8 cellular contexts compared by ENCODE assay signal in genomic region chr10:75194625-75195024, GRCh38. TPM values are rescaled to one million over a fixed set of nuclear protein-coding genes. Genes with fewer than 3 reads are reported as not detected.
DNase-seq lines count a peak whose midpoint lies in the region; ATAC-seq and TF ChIP-seq lines count a peak whose summit lies in the region.
"Not testable (repeated sequence)": the region's sequence is repeated elsewhere in the genome, so short reads cannot be mapped to it uniquely, and the experiment has no call there.

No MANE protein-coding gene starts in this region.

- not testable (repeated sequence) for H2AK5ac ChIP-seq in mesenchymal stem cell (ENCODE audit: low read length, severe bottlenecking)

- not testable (repeated sequence) for DNase-seq in AG04450 (ENCODE audit: low read depth, low spot score); PC-3; colonic mucosa; mesenchymal stem cell; osteoblast (ENCODE audit: insufficient read length, low spot score, missing footprints); transverse colon
- DNase-seq in activated CD8-positive, alpha-beta memory T cell treated with anti-CD3 and anti-CD28 coated beads for 24 hours = peak; percentile 5
- peak; percentile 51 for DNase-seq in cardiac septum (ENCODE audit: low spot score)

- POLR2A ChIA-PET in AG04450 (lab: Yijun Ruan, JAX) = interaction anchor here (0.6 to 2.0 kb wide), 4 partner anchors 15 to 69 kb away, joined by 3 to 16 read pairs (median 6); partner anchors contain the start of gene VDAC2
- POLR2A ChIA-PET in PC-3 (lab: Charles Lee; ENCODE audit: unreplicated experiment) = interaction anchor here (0.6 to 1.0 kb wide), 2 partner anchors 15 to 16 kb away, joined by 4 to 9 read pairs; partner anchors contain the start of gene VDAC2

- H3K4me1 ChIP-seq in PC-3 (ENCODE audit: insufficient read depth, low read length) = peaks cover 37% of the 10 kb centered on the region
- not testable (repeated sequence) for H3K4me1 ChIP-seq in colonic mucosa; mesenchymal stem cell (ENCODE audit: control insufficient read depth, insufficient read depth, low read depth, low read length)
- peaks cover 24% of the 10 kb centered on the region for H3K4me1 ChIP-seq in osteoblast (ENCODE audit: insufficient read depth, low read length)
- H3K4me1 ChIP-seq in transverse colon = peaks cover 7 to 46% (median 23%) of the 10 kb centered on the region in 4 donors

- not testable (repeated sequence) for H3K9me3 ChIP-seq in AG04450 (ENCODE audit: control insufficient read depth, insufficient read depth, low read length); PC-3 (ENCODE audit: low read length); colonic mucosa; mesenchymal stem cell (ENCODE audit: control insufficient read depth, low read length); osteoblast (ENCODE audit: low read depth, low read length); transverse colon

- not testable (repeated sequence) for H3K9me2 ChIP-seq in PC-3 (replicated peaks; ENCODE audit: low read length)

- H3K18ac ChIP-seq in mesenchymal stem cell (ENCODE audit: low read depth in 1 of 2, low read length in 2 of 2) = peak overlapping the region in 1 of 2 experiments; percentile 67

- H2AFZ ChIP-seq in PC-3 (ENCODE audit: low read length); mesenchymal stem cell (ENCODE audit: low read depth, low read length); osteoblast (ENCODE audit: low read length): not testable (repeated sequence)

- H3K27me3 ChIP-seq in AG04450 (ENCODE audit: control insufficient read depth, insufficient read depth, low read length); PC-3 (ENCODE audit: low read length); colonic mucosa; mesenchymal stem cell (ENCODE audit: control insufficient read depth in 1 of 2, insufficient read depth in 1 of 2, low read length in 2 of 2); osteoblast (ENCODE audit: insufficient read depth, low read length); transverse colon: not testable (repeated sequence)

- peaks cover 13% of the 10 kb centered on the region for H3F3A ChIP-seq in PC-3 (ENCODE audit: low read length, unreplicated experiment)

- H3K36me3 ChIP-seq in PC-3 (ENCODE audit: low read depth, low read length); colonic mucosa; mesenchymal stem cell (ENCODE audit: control insufficient read depth in 1 of 2, insufficient read depth in 2 of 2, low read depth in 1 of 2, low read length in 2 of 2); osteoblast (ENCODE audit: insufficient read depth, low read length); transverse colon: not testable (repeated sequence)

- TF ChIP-seq EP300 in transverse colon (IDR thresholded peaks at IDR 0.05; ENCODE audit: low read depth) = not testable (repeated sequence)

- not testable (repeated sequence) for H2BK120ac ChIP-seq in mesenchymal stem cell (ENCODE audit: low read depth, low read length)

- H4K91ac ChIP-seq in mesenchymal stem cell (ENCODE audit: low read length) = not testable (repeated sequence)

- not testable (repeated sequence) for H3K9ac ChIP-seq in PC-3 (ENCODE audit: low read length); colonic mucosa (ENCODE audit: low read depth in 2 of 2, low read length in 2 of 2)
- H3K9ac ChIP-seq in mesenchymal stem cell (ENCODE audit: low read length) = peak overlapping the region; percentile 49

- in situ Hi-C loops in transverse colon (cut with MboI; ENCODE audit: low pct_ligation_motif_present in 1 of 4, low pct_unique_long_range_greater_than_20kb in 1 of 4, low sequenced_read_pairs in 3 of 4) = not testable (repeated sequence)

- H3K79me2 ChIP-seq in PC-3 (ENCODE audit: low read length); osteoblast (ENCODE audit: insufficient read depth, low read length): not testable (repeated sequence)

- not testable (repeated sequence) for BruUV-seq in PC-3 (replicated peaks; lab: Mats Ljungman, UMichigan)

- H3K4ac ChIP-seq in mesenchymal stem cell (ENCODE audit: low read depth in 1 of 2, low read length in 2 of 2) = peak overlapping the region in 1 of 2 experiments; percentile 55

- not testable (repeated sequence) for H4K8ac ChIP-seq in mesenchymal stem cell (ENCODE audit: low read length)

- not testable (repeated sequence) for H3K23ac ChIP-seq in mesenchymal stem cell (ENCODE audit: low read length in 2 of 2)

- intact Hi-C loops in PC-3 (cut with micrococcal nuclease) = loop anchor here (1.0 kb wide), 1 partner anchor 16 kb away; the partner anchor contains the start of gene VDAC2
- intact Hi-C loops in colonic mucosa (cut with DNase I); cardiac septum (cut with DNase I); transverse colon (cut with DNase I; ENCODE audit: low total_unique reads): not testable (repeated sequence)

- not testable (repeated sequence) for TF ChIP-seq CTCF in AG04450 (IDR thresholded peaks at IDR 0.05; ENCODE audit: low read depth, low read length); PC-3 (conservative IDR thresholded peaks at IDR 0.05; ENCODE audit: low read depth, low read length); colonic mucosa (IDR thresholded peaks at IDR 0.05); osteoblast (IDR thresholded peaks at IDR 0.05; ENCODE audit: extremely low read depth, low read depth, low read length); transverse colon (IDR thresholded peaks at IDR 0.05)

- H2BK5ac ChIP-seq in mesenchymal stem cell (ENCODE audit: low read depth, low read length, poor library complexity, severe bottlenecking) = not testable (repeated sequence)

- peak overlapping the region; percentile 54 for H3K4me2 ChIP-seq in PC-3 (ENCODE audit: low read length)
- not testable (repeated sequence) for H3K4me2 ChIP-seq in mesenchymal stem cell (ENCODE audit: low read length, poor library complexity, severe bottlenecking)
- peak overlapping the region; percentile 46 for H3K4me2 ChIP-seq in osteoblast (ENCODE audit: insufficient read depth, low read length)

- 75% methylated on average over 3 of the region's 4 CpGs for WGBS in mesenchymal stem cell
- 77 to 100% methylated on average over 1 to 4 of the region's 4 CpGs for WGBS in transverse colon (ENCODE audit: low coverage in 1 of 2), 2 donors

- not testable (repeated sequence) for TF ChIP-seq POLR2A in transverse colon (IDR thresholded peaks at IDR 0.05)

- not testable (repeated sequence) for H3K14ac ChIP-seq in mesenchymal stem cell (ENCODE audit: low read length in 2 of 2)

- ATAC-seq in PC-3 = not testable (repeated sequence)

- CTCF ChIA-PET in AG04450 (lab: Charles Lee) = not testable (repeated sequence)
- CTCF ChIA-PET in PC-3 (lab: Charles Lee) = interaction anchor here (0.6 to 1.5 kb wide), 6 partner anchors 9 to 41 kb away, joined by 3 to 12 read pairs (median 6); partner anchors contain the start of gene COMTD1

- not testable (repeated sequence) for H2BK15ac ChIP-seq in mesenchymal stem cell (ENCODE audit: low read depth, poor library complexity, severe bottlenecking)

- H3K4me3 ChIP-seq in AG04450 (ENCODE audit: low read depth, low read length); PC-3 (ENCODE audit: low read length); colonic mucosa; mesenchymal stem cell (ENCODE audit: insufficient read depth in 1 of 2, low read depth in 1 of 2, low read length in 2 of 2); osteoblast (ENCODE audit: insufficient read depth, low read length); transverse colon: not testable (repeated sequence)

- H2BK12ac ChIP-seq in mesenchymal stem cell (ENCODE audit: low read length in 2 of 2) = not testable (repeated sequence)

- H3K79me1 ChIP-seq in mesenchymal stem cell (replicated peaks; ENCODE audit: low read length, poor library complexity, severe bottlenecking) = not testable (repeated sequence)

- H4K20me1 ChIP-seq in PC-3 (ENCODE audit: low read length); osteoblast (ENCODE audit: insufficient read depth, low read length): not testable (repeated sequence)

- H3K27ac ChIP-seq in AG04450 (ENCODE audit: low read depth, low read length) = peak overlapping the region; percentile 62
- peak overlapping the region; percentile 75 for H3K27ac ChIP-seq in PC-3 (ENCODE audit: low read length)
- peak overlapping the region; percentile 45 for H3K27ac ChIP-seq in colonic mucosa
- H3K27ac ChIP-seq in mesenchymal stem cell (ENCODE audit: low read length, poor library complexity, severe bottlenecking) = not testable (repeated sequence)
- H3K27ac ChIP-seq in osteoblast (ENCODE audit: low read depth, low read length) = peak overlapping the region; percentile 61
- H3K27ac ChIP-seq in transverse colon = peak overlapping the region; percentile 19 to 68 (median 62)

RNA-seq across cellular contexts. Expression of gene VDAC2, which starts 16.0 kb away (rescaled TPM):
- 154 and 201 TPM in 2 replicates for polyA plus RNA-seq in AG04450 (2011; rRNA removed)
- polyA minus RNA-seq in AG04450 (2011; rRNA and poly(A)+ RNA removed) = 45.6 and 63.9 TPM in 2 replicates
- total RNA-seq in PC-3 (2014; rRNA removed) (463 and 542 TPM in 2 replicates), colonic mucosa (100 to 1,000 TPM; 314 to 430 TPM), cardiac septum (388 TPM), osteoblast (141 and 145 TPM in 2 replicates), transverse colon (100 to 1,000 TPM in 3 of 4 donors, 10 to 100 TPM in 1; 52.1 to 234 (median 149) TPM)
- 152 TPM for polyA plus RNA-seq in mesenchymal stem cell (2013, experiment 1 of 2)
- polyA plus RNA-seq in mesenchymal stem cell (2013, experiment 2 of 2) = 153 TPM

RNA-seq across cellular contexts. Expression of gene COMTD1, which starts 41.1 kb away (rescaled TPM):
- polyA plus RNA-seq in AG04450 (2011; rRNA removed) = 2.0 and 2.3 TPM in 2 replicates
- 0.61 and 0.97 TPM in 2 replicates for polyA minus RNA-seq in AG04450 (2011; rRNA and poly(A)+ RNA removed)
- total RNA-seq in PC-3 (2014; rRNA removed) (183 and 214 TPM in 2 replicates), colonic mucosa (100 to 1,000 TPM in 1 of 2 donors, 10 to 100 TPM in 1; 62.6 to 117 TPM), cardiac septum (29.2 TPM), osteoblast (8.5 and 13.4 TPM in 2 replicates), transverse colon (100 to 1,000 TPM in 3 of 4 donors, 10 to 100 TPM in 1; 90.7 to 761 (median 173) TPM)
- 11.1 TPM for polyA plus RNA-seq in mesenchymal stem cell (2013, experiment 1 of 2)
- 8.8 TPM for polyA plus RNA-seq in mesenchymal stem cell (2013, experiment 2 of 2)
